Comparison of ENCODE assay signal across 13 cellular contexts in the genomic region with DNA sequence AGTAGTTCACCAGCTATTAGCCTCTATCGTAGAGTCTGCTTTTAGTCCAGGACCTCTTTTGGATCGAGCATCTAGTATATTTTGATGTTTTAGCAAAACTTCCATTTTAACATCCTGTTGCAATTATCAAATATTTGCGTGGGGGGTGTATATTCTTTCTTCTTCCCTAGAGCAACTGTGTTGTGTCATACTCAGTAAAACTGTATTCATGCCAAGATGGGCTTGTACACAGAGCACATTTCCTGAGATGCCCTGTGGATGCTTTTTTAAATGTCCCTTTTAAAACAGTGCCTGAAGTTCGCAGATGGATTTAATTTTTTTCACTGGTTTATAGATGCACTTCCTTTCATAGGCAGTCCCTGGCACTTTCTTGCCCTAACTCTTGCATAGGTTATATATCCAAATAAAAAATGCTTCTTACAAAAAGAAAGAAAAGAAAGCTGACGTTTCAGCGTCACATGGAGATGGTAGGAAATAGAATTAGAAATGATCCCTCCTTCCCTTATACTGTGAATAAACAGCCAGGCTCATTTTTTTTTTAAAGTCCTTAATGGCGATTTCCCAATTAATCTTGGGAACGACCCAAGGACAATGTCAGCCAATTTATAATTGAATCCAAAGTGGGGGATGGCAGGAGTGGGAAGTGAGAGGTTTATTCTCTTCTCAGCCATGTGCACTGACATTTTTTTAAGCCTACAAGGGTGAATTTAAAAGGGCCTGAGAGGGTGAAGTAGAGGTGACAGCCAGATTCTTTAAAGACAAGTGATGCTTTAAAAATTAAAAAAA.
DNase-seq lines count a peak whose midpoint lies in the region; ATAC-seq, FAIRE-seq and TF ChIP-seq lines count a peak whose summit lies in the region.
"Had no signal": no experiment of that assay in that cellular context is flagged by ENCODE, and none has a peak within 500 bp of the region (broad histone marks: within the 10 kb centered on the region; RNA-seq: fewer than 3 reads in every experiment).

No MANE protein-coding gene starts in this region.

- H3K27me3 ChIP-seq in mucosa of rectum (ENCODE audit: control insufficient read depth in 2 of 2, insufficient read depth in 2 of 2, low read length in 2 of 2): no peaks in the 10 kb centered on the region

- POLR2A ChIA-PET in A549 (lab: Yijun Ruan, JAX): no interaction called here

- no peak for ATAC-seq in A549
- no peak for ATAC-seq in GM21529 (IDR thresholded peaks at IDR 0.05; ENCODE audit: unreplicated experiment)
- no peak for ATAC-seq in GM19023 (IDR thresholded peaks at IDR 0.05; ENCODE audit: unreplicated experiment)

- H3K4me1 ChIP-seq in A549: peaks cover 18% of the 10 kb centered on the region
- peaks cover 0 to 2% of the 10 kb centered on the region in 2 donors for H3K4me1 ChIP-seq in mucosa of rectum (ENCODE audit: control insufficient read depth in 2 of 2, insufficient read depth in 2 of 2, low read length in 2 of 2)

- no peak overlapping the region for H3K27ac ChIP-seq in A549
- peak overlapping the region; percentile 14 to 51 for H3K27ac ChIP-seq in mucosa of rectum (ENCODE audit: low read depth in 2 of 2, low read length in 2 of 2)
- H3K27ac ChIP-seq: epithelial cell of prostate had no signal

- TF ChIP-seq RAD21 in A549 (conservative IDR thresholded peaks at IDR 0.05 in 1 of 2, IDR thresholded peaks at IDR 0.05 in 1 of 2): no peak

- CTCF ChIA-PET in A549 (lab: Yijun Ruan, JAX): interaction anchor here (0.6 to 1.0 kb wide), 2 partner anchors 49 to 70 kb away, joined by 3 read pairs; no protein-coding TSS in a partner anchor

- H3K4me2 ChIP-seq in A549: peak overlapping the region; percentile 24; the same call in 2 of the 3 replicates

- H3K36me3 ChIP-seq in mucosa of rectum (ENCODE audit: control insufficient read depth in 2 of 2, insufficient read depth in 2 of 2, low read length in 2 of 2): no peaks in the 10 kb centered on the region

- DNase-seq in A549 (ENCODE audit: low read depth in 1 of 2, low spot score in 1 of 2): no peak
- peak; percentile 53 for DNase-seq in HS-5 (ENCODE audit: low read depth)
- peak; percentile 33 for DNase-seq in dermis blood vessel endothelial cell
- no peak for DNase-seq in NCI-H2171 (lab: John Stamatoyannopoulos, UW)
- DNase-seq in DMS53 (lab: John Stamatoyannopoulos, UW): no peak
- DNase-seq: activated effector memory CD4-positive, alpha-beta T cell treated with anti-CD3 and anti-CD28 coated beads, Interleukin-2, amount 50 U/mL, for 16 hours; NCI-H526 treated with DMSO at 0.1 percent for 48 hours; stimulated activated CD4-positive, alpha-beta T cell treated with anti-CD3 and anti-CD28 coated beads, Interleukin-2, amount 100 ng/mL, for 48 hours had no signal

- TF ChIP-seq CTCF in A549 (IDR thresholded peaks at IDR 0.05): no peak

- no peak for TF ChIP-seq POLR2A in A549 (IDR thresholded peaks at IDR 0.05; ENCODE audit: low read length)

- TF ChIP-seq EP300 in A549 (IDR thresholded peaks at IDR 0.05): no peak

- H3K9me3 ChIP-seq in A549 (no peaks in the 10 kb centered on the region), mucosa of rectum (ENCODE audit: control insufficient read depth in 2 of 2, low read length in 2 of 2) (no peaks in the 10 kb centered on the region)

- 68% methylated on average over 8 of the region's 8 CpGs for WGBS in A549 (ENCODE audit: missing lambda C conversion rate)

- H3K9ac ChIP-seq in mucosa of rectum (ENCODE audit: low read depth in 1 of 2, low read length in 2 of 2): no peak overlapping the region

- no peak overlapping the region for H3K4me3 ChIP-seq in A549
- no peak overlapping the region for H3K4me3 ChIP-seq in mucosa of rectum (ENCODE audit: low read length in 2 of 2)

- FAIRE-seq in A549 (lab: Jason Lieb, UNC): peak; percentile 18
- FAIRE-seq: GM18507 had no signal

TF ChIP-seq in A549, 52 proteins besides CTCF, POLR2A, EP300 and RAD21:
- TF ChIP-seq NFE2L2 (conservative IDR thresholded peaks at IDR 0.05; ENCODE audit: low read length) (no peak), MAX (IDR thresholded peaks at IDR 0.05) (no peak), ZFP36 (IDR thresholded peaks at IDR 0.05; ENCODE audit: borderline replicate concordance, partially characterized antibody) (no peak), ZSCAN20 (CRISPR knock-in tag; IDR thresholded peaks at IDR 0.05) (no peak), CBX2 (IDR thresholded peaks at IDR 0.05; ENCODE audit: borderline replicate concordance, low read depth) (no peak), EHMT2 (IDR thresholded peaks at IDR 0.05; ENCODE audit: low read depth) (no peak), CHD2 (IDR thresholded peaks at IDR 0.05; ENCODE audit: low read length, partially characterized antibody) (no peak), HDAC2 (IDR thresholded peaks at IDR 0.05) (no peak)
- TF ChIP-seq, protein P1, sequence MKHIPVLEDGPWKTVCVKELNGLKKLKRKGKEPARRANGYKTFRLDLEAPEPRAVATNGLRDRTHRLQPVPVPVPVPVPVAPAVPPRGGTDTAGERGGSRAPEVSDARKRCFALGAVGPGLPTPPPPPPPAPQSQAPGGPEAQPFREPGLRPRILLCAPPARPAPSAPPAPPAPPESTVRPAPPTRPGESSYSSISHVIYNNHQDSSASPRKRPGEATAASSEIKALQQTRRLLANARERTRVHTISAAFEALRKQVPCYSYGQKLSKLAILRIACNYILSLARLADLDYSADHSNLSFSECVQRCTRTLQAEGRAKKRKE (CRISPR knock-in tag; IDR thresholded peaks at IDR 0.05; ENCODE audit: low read depth): no peak
- TF ChIP-seq, protein P2, sequence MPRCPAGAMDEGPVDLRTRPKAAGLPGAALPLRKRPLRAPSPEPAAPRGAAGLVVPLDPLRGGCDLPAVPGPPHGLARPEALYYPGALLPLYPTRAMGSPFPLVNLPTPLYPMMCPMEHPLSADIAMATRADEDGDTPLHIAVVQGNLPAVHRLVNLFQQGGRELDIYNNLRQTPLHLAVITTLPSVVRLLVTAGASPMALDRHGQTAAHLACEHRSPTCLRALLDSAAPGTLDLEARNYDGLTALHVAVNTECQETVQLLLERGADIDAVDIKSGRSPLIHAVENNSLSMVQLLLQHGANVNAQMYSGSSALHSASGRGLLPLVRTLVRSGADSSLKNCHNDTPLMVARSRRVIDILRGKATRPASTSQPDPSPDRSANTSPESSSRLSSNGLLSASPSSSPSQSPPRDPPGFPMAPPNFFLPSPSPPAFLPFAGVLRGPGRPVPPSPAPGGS (IDR thresholded peaks at IDR 0.05): no peak

Comparison
In these comparisons a context has a peak if more than half of its experiments do, and no peak if none do; other contexts are left out.
1. DNase-seq: peak in HS-5 (single experiment) and dermis blood vessel endothelial cell (single experiment); none in A549 (0 of 2), NCI-H2171 (single experiment) and DMS53 (single experiment).
2. H3K27ac ChIP-seq: peak in mucosa of rectum (2 of 2); none in A549 (0 of 2).